Comparison of ENCODE assay signal across 39 cellular contexts in genomic region chr15:96297783-96298182, GRCh38. TPM values are rescaled to one million over a fixed set of nuclear protein-coding genes. Genes with fewer than 3 reads are reported as not detected.
"Had no signal": no experiment of that assay in that cellular context is flagged by ENCODE, and none has a peak within 500 bp of the region (broad histone marks: within the 10 kb centered on the region; RNA-seq: fewer than 3 reads in every experiment).

No MANE protein-coding gene starts in this region.

- H3K27me3 ChIP-seq: adrenal gland, ascending aorta, body of pancreas, brain microvascular endothelial cell, breast epithelium, cardiac muscle cell had no signal

- H3K27ac ChIP-seq: adrenal gland, ascending aorta, body of pancreas, breast epithelium, cardiac muscle cell had no signal

- H3K36me3 Mint-ChIP-seq: activated naive CD4-positive, alpha-beta T cell treated with anti-CD3 and anti-CD28 coated beads, Interleukin-2, amount 10 ng/mL, durations not matched to agents 7 days and 5 days; activated naive CD4-positive, alpha-beta T cell treated with anti-CD3 and anti-CD28 coated beads, Interleukin-2, amount 50 U/mL, for 24 hours; activated naive CD8-positive, alpha-beta T cell; activated naive CD8-positive, alpha-beta T cell treated with anti-CD3 and anti-CD28 coated beads for 36 hours; activated naive CD8-positive, alpha-beta T cell treated with anti-CD3 and anti-CD28 coated beads, Interleukin-2, amount 10 ng/mL, durations not matched to agents 7 days and 5 days had no signal

- H3K27ac Mint-ChIP-seq: activated naive CD4-positive, alpha-beta T cell treated with anti-CD3 and anti-CD28 coated beads for 36 hours; activated naive CD4-positive, alpha-beta T cell treated with anti-CD3 and anti-CD28 coated beads, Interleukin-2, amount 10 ng/mL, durations not matched to agents 7 days and 5 days; activated naive CD4-positive, alpha-beta T cell treated with anti-CD3 and anti-CD28 coated beads, Interleukin-2, amount 50 U/mL, for 24 hours; activated naive CD4-positive, alpha-beta T cell treated with anti-CD3 and anti-CD28 coated beads, Interleukin-2, amount 50 U/mL, for 72 hours; activated naive CD8-positive, alpha-beta T cell; activated naive CD8-positive, alpha-beta T cell treated with anti-CD3 and anti-CD28 coated beads for 36 hours; activated naive CD8-positive, alpha-beta T cell treated with anti-CD3 and anti-CD28 coated beads, Interleukin-2, amount 10 ng/mL, durations not matched to agents 7 days and 5 days; activated naive CD8-positive, alpha-beta T cell treated with anti-CD3 and anti-CD28 coated beads, Interleukin-2, amount 50 U/mL, for 24 hours; activated T-cell treated with anti-CD3 and anti-CD28 coated beads, Interleukin-2, amount 50 U/mL, for 24 hours; activated T-cell treated with anti-CD3 and anti-CD28 coated beads, Interleukin-2, amount 50 U/mL, for 72 hours; activated T-helper 1 cell treated with anti-CD3 and anti-CD28 coated beads, Interleukin-12 subunit alpha, Interleukin-12 subunit beta, Interleukin-2, Interleukin-4 antibody, amounts not matched to agents 30 ng/mL and 10 ng/mL and 1 ng/mL, durations not matched to agents 14 hours and 24 hours and 36 hours; activated T-helper 17 cell treated with anti-CD3 and anti-CD28 coated beads, Interleukin-2, amount 50 U/mL, for 72 hours; activated T-helper 2 cell treated with anti-CD3 and anti-CD28 coated beads, Interferon-gamma antibody, Interleukin-2, Interleukin-4, amounts not matched to agents 10 μg/mL and 5 μg/mL and 100 μg/mL, durations not matched to agents 14 hours and 24 hours and 36 hours; brain had no signal

- H3K27me3 Mint-ChIP-seq: activated naive CD4-positive, alpha-beta T cell treated with anti-CD3 and anti-CD28 coated beads, Interleukin-2, amount 10 ng/mL, durations not matched to agents 7 days and 5 days; activated naive CD8-positive, alpha-beta T cell treated with anti-CD3 and anti-CD28 coated beads, Interleukin-2, amount 10 ng/mL, durations not matched to agents 7 days and 5 days; brain had no signal

- H3K4me1 Mint-ChIP-seq: activated naive CD4-positive, alpha-beta T cell treated with anti-CD3 and anti-CD28 coated beads, Interleukin-2, amount 10 ng/mL, durations not matched to agents 7 days and 5 days; activated naive CD4-positive, alpha-beta T cell treated with anti-CD3 and anti-CD28 coated beads, Interleukin-2, amount 50 U/mL, for 24 hours; activated naive CD8-positive, alpha-beta T cell treated with anti-CD3 and anti-CD28 coated beads for 36 hours; activated naive CD8-positive, alpha-beta T cell treated with anti-CD3 and anti-CD28 coated beads, Interleukin-2, amount 10 ng/mL, durations not matched to agents 7 days and 5 days; activated naive CD8-positive, alpha-beta T cell treated with anti-CD3 and anti-CD28 coated beads, Interleukin-2, amount 50 U/mL, for 24 hours; activated T-helper 17 cell treated with anti-CD3 and anti-CD28 coated beads, Interleukin-2, amount 50 U/mL, for 72 hours; central memory CD8-positive, alpha-beta T cell had no signal

- H3K36me3 ChIP-seq: adrenal gland, ascending aorta, brain microvascular endothelial cell, breast epithelium, cardiac muscle cell had no signal

- ATAC-seq: activated naive CD4-positive, alpha-beta T cell treated with anti-CD3 and anti-CD28 coated beads, Interleukin-2, amount 50 U/mL, for 72 hours; activated naive CD8-positive, alpha-beta T cell treated with anti-CD3 and anti-CD28 coated beads, Interleukin-2, amount 50 U/mL, for 24 hours; activated T-cell treated with anti-CD3 and anti-CD28 coated beads, Interleukin-2, amount 50 U/mL, for 4 hours; activated T-cell treated with anti-CD3 and anti-CD28 coated beads, Interleukin-2, amount 50 U/mL, for 72 hours; activated T-helper 17 cell treated with anti-CD3 and anti-CD28 coated beads, Interleukin-2, amount 50 U/mL, for 72 hours; body of pancreas had no signal

- FAIRE-seq: bronchial epithelial cell, colon had no signal

- H3K4me3 Mint-ChIP-seq: activated naive CD4-positive, alpha-beta T cell treated with anti-CD3 and anti-CD28 coated beads for 36 hours; activated naive CD4-positive, alpha-beta T cell treated with anti-CD3 and anti-CD28 coated beads, Interleukin-2, amount 10 ng/mL, durations not matched to agents 7 days and 5 days; activated naive CD4-positive, alpha-beta T cell treated with anti-CD3 and anti-CD28 coated beads, Interleukin-2, amount 50 U/mL, for 24 hours; activated naive CD8-positive, alpha-beta T cell; activated naive CD8-positive, alpha-beta T cell treated with anti-CD3 and anti-CD28 coated beads for 36 hours; activated naive CD8-positive, alpha-beta T cell treated with anti-CD3 and anti-CD28 coated beads, Interleukin-2, amount 10 ng/mL, durations not matched to agents 7 days and 5 days; activated naive CD8-positive, alpha-beta T cell treated with anti-CD3 and anti-CD28 coated beads, Interleukin-2, amount 50 U/mL, for 24 hours; activated T-cell treated with anti-CD3 and anti-CD28 coated beads, Interleukin-2, amount 50 U/mL, for 24 hours; activated T-cell treated with anti-CD3 and anti-CD28 coated beads, Interleukin-2, amount 50 U/mL, for 4 hours; activated T-cell treated with anti-CD3 and anti-CD28 coated beads, Interleukin-2, amount 50 U/mL, for 72 hours; activated T-helper 1 cell treated with anti-CD3 and anti-CD28 coated beads, Interleukin-12 subunit alpha, Interleukin-12 subunit beta, Interleukin-2, Interleukin-4 antibody, amounts not matched to agents 30 ng/mL and 10 ng/mL and 1 ng/mL, durations not matched to agents 14 hours and 24 hours and 36 hours; activated T-helper 17 cell treated with anti-CD3 and anti-CD28 coated beads, Interleukin-2, amount 50 U/mL, for 72 hours; brain; central memory CD8-positive, alpha-beta T cell had no signal

- H3K9me3 ChIP-seq: body of pancreas had no signal

- H3K4me1 ChIP-seq: adrenal gland, ascending aorta, body of pancreas, breast epithelium had no signal

- DNase-seq: activated effector memory CD4-positive, alpha-beta T cell treated with anti-CD3 and anti-CD28 coated beads, Interleukin-2, amount 50 U/mL, for 16 hours; activated effector memory CD4-positive, alpha-beta T cell treated with Interleukin-2 at 50 U/mL for 16 hours; activated gamma-delta T cell; activated gamma-delta T cell treated with Interleukin-2 at 50 U/mL for 16 hours; activated naive CD4-positive, alpha-beta T cell; activated naive CD4-positive, alpha-beta T cell treated with anti-CD3 and anti-CD28 coated beads for 36 hours; activated naive CD4-positive, alpha-beta T cell treated with anti-CD3 and anti-CD28 coated beads, Interleukin-2, amount 10 ng/mL, durations not matched to agents 7 days and 5 days; activated naive CD4-positive, alpha-beta T cell treated with anti-CD3 and anti-CD28 coated beads, Interleukin-2, amount 50 U/mL, for 16 hours; activated naive CD4-positive, alpha-beta T cell treated with Interleukin-2 at 50 U/mL for 16 hours; activated naive CD8-positive, alpha-beta T cell treated with anti-CD3 and anti-CD28 coated beads for 36 hours; activated naive CD8-positive, alpha-beta T cell treated with anti-CD3 and anti-CD28 coated beads, Interleukin-2, amount 10 ng/mL, durations not matched to agents 7 days and 5 days; activated naive CD8-positive, alpha-beta T cell treated with anti-CD3 and anti-CD28 coated beads, Interleukin-2, amount 50 U/mL, for 24 hours; activated T-cell treated with anti-CD3 and anti-CD28 coated beads, Interleukin-2, amount 50 U/mL, for 24 hours; activated T-cell treated with anti-CD3 and anti-CD28 coated beads, Interleukin-2, amount 50 U/mL, for 4 hours; activated T-cell treated with anti-CD3 and anti-CD28 coated beads, Interleukin-2, amount 50 U/mL, for 48 hours; activated T-cell treated with anti-CD3 and anti-CD28 coated beads, Interleukin-2, amount 50 U/mL, for 72 hours; adrenal gland; amniotic stem cell; amygdala; anterior cingulate cortex; aorta; body of pancreas; brain microvascular endothelial cell; caudate nucleus; central memory CD4-positive, alpha-beta T cell; cerebellar nuclear complex had no signal

- H3K4me3 ChIP-seq: adrenal gland, ascending aorta, body of pancreas, breast epithelium, cardiac muscle cell had no signal

RNA-seq across cellular contexts. Expression of gene NR2F2, which starts 32.7 kb away (rescaled TPM):
- total RNA-seq: activated naive CD4-positive, alpha-beta T cell treated with anti-CD3 and anti-CD28 coated beads for 36 hours; activated naive CD4-positive, alpha-beta T cell treated with anti-CD3 and anti-CD28 coated beads, Interleukin-2, amount 50 U/mL, for 72 hours; activated naive CD8-positive, alpha-beta T cell treated with anti-CD3 and anti-CD28 coated beads for 36 hours; activated naive CD8-positive, alpha-beta T cell treated with anti-CD3 and anti-CD28 coated beads, Interleukin-2, amount 10 ng/mL, durations not matched to agents 7 days and 5 days; activated T-cell treated with anti-CD3 and anti-CD28 coated beads, Interleukin-2, amount 50 U/mL, for 72 hours; activated T-helper 1 cell treated with anti-CD3 and anti-CD28 coated beads, Interleukin-12 subunit alpha, Interleukin-12 subunit beta, Interleukin-2, Interleukin-4 antibody, amounts not matched to agents 30 ng/mL and 10 ng/mL and 1 ng/mL, durations not matched to agents 14 hours and 24 hours and 36 hours; activated T-helper 17 cell treated with anti-CD3 and anti-CD28 coated beads, Interleukin-2, amount 50 U/mL, for 72 hours; activated T-helper 2 cell treated with anti-CD3 and anti-CD28 coated beads, Interferon-gamma antibody, Interleukin-2, Interleukin-4, amounts not matched to agents 10 μg/mL and 5 μg/mL and 100 μg/mL, durations not matched to agents 14 hours and 24 hours and 36 hours had no signal
